1 cellular context compared by ENCODE assay signal in the genomic region with DNA sequence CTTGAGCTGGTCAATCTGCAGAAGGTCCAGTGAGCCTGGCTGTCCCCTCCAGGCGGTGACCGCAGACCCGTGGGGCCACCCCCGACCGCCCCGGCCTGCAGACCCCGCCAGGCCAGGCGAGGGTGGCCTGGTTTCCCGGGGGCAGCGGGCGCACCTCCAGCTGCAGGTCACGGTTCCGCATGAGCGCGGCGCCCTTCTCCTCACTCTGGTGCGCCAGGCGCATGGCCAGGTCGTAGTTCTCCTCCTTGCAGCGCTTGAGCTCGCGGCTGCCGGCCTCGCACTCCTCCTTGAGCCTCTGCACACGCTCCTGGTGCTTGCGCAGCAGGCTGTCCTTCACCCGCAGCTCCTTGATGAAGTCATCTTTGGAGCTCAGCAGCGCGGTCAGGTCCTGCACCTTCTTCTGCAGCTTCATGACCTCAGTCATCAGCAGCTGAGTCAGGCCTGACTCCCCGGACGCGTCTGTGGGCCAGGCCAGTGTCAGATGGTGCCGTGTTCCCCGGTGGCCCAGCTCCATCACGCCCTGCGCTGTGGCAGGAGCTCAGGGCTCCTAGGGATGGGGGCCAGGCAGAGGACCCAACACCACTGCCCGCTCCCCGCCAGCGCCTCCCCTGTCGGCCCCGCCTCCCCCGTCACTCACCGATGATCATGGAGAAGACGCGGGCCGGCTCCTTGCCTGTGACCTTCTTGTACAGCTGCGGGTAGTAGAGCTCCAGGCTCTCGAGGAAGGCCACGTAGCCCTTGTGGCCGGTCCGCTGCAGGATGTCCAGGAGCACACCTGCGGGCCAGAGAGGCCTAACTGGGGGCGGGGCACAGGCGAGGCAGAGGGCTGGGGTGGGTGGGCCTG.
TF ChIP-seq lines count a peak whose summit lies in the region.

No MANE protein-coding gene starts in this region.

TF ChIP-seq in H1, 55 proteins besides CTCF, POLR2A, EP300 and RAD21:
- TF ChIP-seq MAX (IDR thresholded peaks at IDR 0.05) (no peak), CREB1 (IDR thresholded peaks at IDR 0.05) (no peak), HDAC2 (IDR thresholded peaks at IDR 0.05; ENCODE audit: borderline replicate concordance in 1 of 2, low read depth in 2 of 2, low read length in 2 of 2) (no peak)
